In the genomic region with DNA sequence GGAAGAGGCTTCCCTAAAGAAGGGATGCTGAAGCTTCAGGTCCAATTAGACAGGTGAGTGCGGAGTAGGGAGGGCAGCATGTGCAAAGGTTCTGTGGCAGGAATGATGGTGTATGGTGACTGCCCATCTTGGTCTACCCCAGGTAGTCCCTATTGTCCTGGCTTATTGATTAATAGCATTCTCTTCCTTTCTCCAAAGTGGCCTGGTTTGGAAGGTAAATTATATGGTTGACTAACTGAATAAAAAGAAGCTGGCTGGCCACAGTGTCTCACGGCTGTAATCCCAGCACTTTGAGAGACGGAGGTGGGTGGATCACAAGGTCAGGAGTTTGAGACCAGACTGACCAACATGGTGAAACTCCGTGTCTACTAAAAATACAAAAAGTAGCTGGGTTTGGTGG, we compare ENCODE assay signal across 23 cellular contexts.
DNase-seq lines count a peak whose midpoint lies in the region; ATAC-seq, FAIRE-seq and TF ChIP-seq lines count a peak whose summit lies in the region.
"Had no signal": no experiment of that assay in that cellular context is flagged by ENCODE, and none has a peak within 500 bp of the region (broad histone marks: within the 10 kb centered on the region; RNA-seq: fewer than 3 reads in every experiment).

No MANE protein-coding gene starts in this region.

- peaks cover 1% of the 10 kb centered on the region for H3K27me3 Mint-ChIP-seq in mesothelial cell of epicardium (ENCODE audit: low read depth)

- no peak overlapping the region for H3K4me3 ChIP-seq in SJCRH30
- H3K4me3 ChIP-seq in coronary artery, result no peak overlapping the region
- H3K4me3 ChIP-seq: GM12878 had no signal

- DNase-seq in SJCRH30, result peak in 1 of 2 experiments; percentile 30
- no peak for DNase-seq in coronary artery (ENCODE audit: low spot score)
- DNase-seq in mesothelial cell of epicardium (ENCODE audit: low spot score in 2 of 2, unreplicated experiment in 2 of 2), result no peak
- DNase-seq in urothelium cell line (ENCODE audit: low spot score), result no peak
- DNase-seq in NK-92 (lab: John Stamatoyannopoulos, UW; ENCODE audit: unreplicated experiment), result no peak
- DNase-seq in AG08396 (ENCODE audit: low spot score), result no peak
- DNase-seq: activated CD4-positive, alpha-beta T cell treated with anti-CD3 and anti-CD28 coated beads for 48 hours; activated naive CD4-positive, alpha-beta T cell treated with anti-CD3 and anti-CD28 coated beads, Interleukin-2, amount 10 ng/mL, durations not matched to agents 7 days and 5 days; DMS79 treated with DMSO at 0.1 percent for 48 hours; effector memory CD4-positive, alpha-beta T cell; glutamatergic neuron; left cardiac atrium; naive thymus-derived CD4-positive, alpha-beta T cell; NCI-H1092 treated with DMSO at 0.1 percent for 48 hours; NCI-H1930; PC-3; substantia nigra; T-helper 17 cell had no signal

- H3K9me3 Mint-ChIP-seq in mesothelial cell of epicardium, result peaks cover 4% of the 10 kb centered on the region
- H3K9me3 Mint-ChIP-seq: activated naive CD4-positive, alpha-beta T cell treated with anti-CD3 and anti-CD28 coated beads, Interleukin-2, amount 10 ng/mL, durations not matched to agents 7 days and 5 days; memory B cell had no signal

- no peak for ATAC-seq in GM18861 (IDR thresholded peaks at IDR 0.05; ENCODE audit: unreplicated experiment)
- ATAC-seq: GM12878; naive thymus-derived CD4-positive, alpha-beta T cell; PC-3; sciatic nerve; T-helper 17 cell had no signal

- no peaks in the 10 kb centered on the region for H3K36me3 ChIP-seq in SJCRH30

- H3K4me1 ChIP-seq in SJCRH30, result peaks cover 52% of the 10 kb centered on the region

- H3K9me3 ChIP-seq in SJCRH30 (replicated peaks), result no peaks in the 10 kb centered on the region

- no peaks in the 10 kb centered on the region for H3K27me3 ChIP-seq in SJCRH30

- H3K4me3 Mint-ChIP-seq in mesothelial cell of epicardium, result no peak overlapping the region
- H3K4me3 Mint-ChIP-seq: activated naive CD4-positive, alpha-beta T cell treated with anti-CD3 and anti-CD28 coated beads, Interleukin-2, amount 10 ng/mL, durations not matched to agents 7 days and 5 days; memory B cell; naive thymus-derived CD4-positive, alpha-beta T cell; T-helper 17 cell had no signal

- no peaks in the 10 kb centered on the region for H3K36me3 Mint-ChIP-seq in mesothelial cell of epicardium
- H3K36me3 Mint-ChIP-seq: activated naive CD4-positive, alpha-beta T cell treated with anti-CD3 and anti-CD28 coated beads, Interleukin-2, amount 10 ng/mL, durations not matched to agents 7 days and 5 days had no signal

- no peak for TF ChIP-seq CTCF in coronary artery (IDR thresholded peaks at IDR 0.05)
- no peak for TF ChIP-seq CTCF in mesothelial cell of epicardium (IDR thresholded peaks at IDR 0.05; ENCODE audit: unreplicated experiment)

- H3K27ac ChIP-seq in SJCRH30, result peak overlapping the region; percentile 94
- peak overlapping the region; percentile 72 to 91 for H3K27ac ChIP-seq in coronary artery

- peak; percentile 98 for FAIRE-seq in urothelium cell line (lab: Jason Lieb, UNC)
- FAIRE-seq: GM12878, HTR-8/SVneo had no signal

- H3K27ac Mint-ChIP-seq in mesothelial cell of epicardium, result peak overlapping the region; percentile 68
- H3K27ac Mint-ChIP-seq: activated naive CD4-positive, alpha-beta T cell treated with anti-CD3 and anti-CD28 coated beads, Interleukin-2, amount 10 ng/mL, durations not matched to agents 7 days and 5 days; memory B cell; naive thymus-derived CD4-positive, alpha-beta T cell; T-helper 17 cell had no signal

- H3K4me1 Mint-ChIP-seq in mesothelial cell of epicardium, result peaks cover 36% of the 10 kb centered on the region
- H3K4me1 Mint-ChIP-seq: activated naive CD4-positive, alpha-beta T cell treated with anti-CD3 and anti-CD28 coated beads, Interleukin-2, amount 10 ng/mL, durations not matched to agents 7 days and 5 days; naive thymus-derived CD4-positive, alpha-beta T cell; T-helper 17 cell had no signal
